Comparison of ENCODE assay signal across 1 cellular context in genomic region chr16:84482951-84483881, GRCh38.
TF ChIP-seq lines count a peak whose summit lies in the region.

No MANE protein-coding gene starts in this region.

TF ChIP-seq in WTC11, 78 proteins besides CTCF, POLR2A, EP300 and RAD21 (continued from another document):
- TF ChIP-seq ZNF532 (CRISPR knock-in tag; IDR thresholded peaks at IDR 0.05; ENCODE audit: borderline replicate concordance), result no peak
